8 cellular contexts compared by ENCODE assay signal in the genomic region with DNA sequence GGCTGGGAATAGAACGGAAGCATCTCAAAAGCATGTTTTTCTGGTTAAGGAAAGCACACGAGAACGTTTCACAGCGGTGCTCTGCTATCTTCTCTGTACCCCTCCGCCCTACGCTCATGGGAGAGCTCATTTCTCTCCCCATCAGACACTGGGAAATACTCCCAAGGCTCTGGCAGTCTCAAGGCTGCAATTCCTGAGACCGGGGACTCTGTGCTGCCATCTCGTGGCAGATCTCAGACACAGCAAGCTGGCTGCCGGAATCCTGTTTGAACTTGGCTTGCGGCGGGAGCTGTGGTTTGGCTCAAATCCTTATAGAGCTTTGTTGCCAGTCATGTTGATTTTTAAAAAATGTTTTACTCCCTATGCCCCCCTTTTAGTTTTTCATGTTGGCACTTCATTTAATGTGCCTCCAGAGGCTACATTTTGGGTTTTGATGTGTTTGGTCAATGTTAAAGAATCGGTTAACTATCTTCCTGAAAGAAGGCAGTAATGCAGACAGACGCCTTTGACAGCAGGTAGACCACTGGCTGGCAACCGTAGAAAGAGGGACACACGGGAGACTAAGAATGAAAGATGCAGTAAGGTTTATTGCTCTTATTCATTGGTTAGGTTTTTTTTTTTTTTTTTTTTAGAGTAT. TPM values are rescaled to one million over a fixed set of nuclear protein-coding genes. Genes with fewer than 3 reads are reported as not detected.
A peak's percentile ranks its signal among the peaks of the same experiment; 100 is the strongest.
DNase-seq lines count a peak whose midpoint lies in the region; ATAC-seq and TF ChIP-seq lines count a peak whose summit lies in the region.

No MANE protein-coding gene starts in this region.

- no peak for TF ChIP-seq POLR2A in gastroesophageal sphincter (IDR thresholded peaks at IDR 0.05)
- no peak for TF ChIP-seq POLR2A in testis (IDR thresholded peaks at IDR 0.05)

- intact Hi-C loops in testis (cut with DNase I; ENCODE audit: low total_unique reads) = loop anchor here (10.0 kb wide), 1 partner anchor 178 kb away; no protein-coding TSS in a partner anchor

- peaks cover 0 to 17% (median 0%) of the 10 kb centered on the region in 3 donors for H3K4me1 ChIP-seq in gastroesophageal sphincter
- peaks cover 27% of the 10 kb centered on the region for H3K4me1 ChIP-seq in osteoblast (ENCODE audit: insufficient read depth, low read length)
- H3K4me1 ChIP-seq in testis = no peaks in the 10 kb centered on the region

- TF ChIP-seq CTCF in LNCAP (IDR thresholded peaks at IDR 0.05) (peak; percentile 97), RWPE1 (conservative IDR thresholded peaks at IDR 0.05; ENCODE audit: low read depth) (peak; percentile 98), gastroesophageal sphincter (IDR thresholded peaks at IDR 0.05) (peak; percentile 90 to 96 (median 92)), osteoblast (IDR thresholded peaks at IDR 0.05; ENCODE audit: extremely low read depth, low read depth, low read length) (peak; percentile 100), testis (IDR thresholded peaks at IDR 0.05) (peak; percentile 85 to 95 (median 94))

- TF ChIP-seq EP300 in gastroesophageal sphincter (IDR thresholded peaks at IDR 0.05) = no peak

- ATAC-seq in GM21529 (IDR thresholded peaks at IDR 0.05; ENCODE audit: unreplicated experiment) (peak; percentile 88), gastroesophageal sphincter (peak; percentile 84)

- WGBS in gastroesophageal sphincter (ENCODE audit: low coverage in 1 of 2), 2 donors = 1 to 14% methylated on average over 12 to 14 of the region's 15 CpGs
- WGBS in testis, 2 donors = 9 to 12% methylated on average over 15 of the region's 15 CpGs

- peak overlapping the region; percentile 82 for H3K4me2 ChIP-seq in osteoblast (ENCODE audit: insufficient read depth, low read length)

- H3K36me3 ChIP-seq in gastroesophageal sphincter (no peaks in the 10 kb centered on the region), osteoblast (ENCODE audit: insufficient read depth, low read length) (peaks cover 15% of the 10 kb centered on the region), testis (ENCODE audit: low read depth, missing control alignments) (no peaks in the 10 kb centered on the region)

- H4K20me1 ChIP-seq in osteoblast (ENCODE audit: insufficient read depth, low read length) = no peaks in the 10 kb centered on the region

- no peaks in the 10 kb centered on the region for H3K9me3 ChIP-seq in gastroesophageal sphincter
- no peaks in the 10 kb centered on the region for H3K9me3 ChIP-seq in osteoblast (ENCODE audit: low read depth, low read length)
- H3K9me3 ChIP-seq in testis = no peaks in the 10 kb centered on the region

- peak overlapping the region; percentile 67 for H2AFZ ChIP-seq in osteoblast (ENCODE audit: low read length)

- CTCF ChIA-PET in RWPE1 (lab: Yijun Ruan, JAX) = interaction anchor here (0.6 to 1.8 kb wide), 24 partner anchors 9 to 1710 kb away, joined by 3 to 11 read pairs (median 4); no protein-coding TSS in a partner anchor

- DNase-seq in DMS114 treated with DMSO at 0.1 percent for 48 hours (lab: John Stamatoyannopoulos, UW; ENCODE audit: unreplicated experiment) (peak; percentile 69), RWPE1 (ENCODE audit: low spot score) (peak; percentile 73), osteoblast (ENCODE audit: insufficient read length, low spot score, missing footprints) (peak; percentile 84), testis (peak; percentile 90)
- DNase-seq in activated effector memory CD4-positive, alpha-beta T cell treated with Interleukin-2 at 50 U/mL for 16 hours = peak; percentile 25

- H3K27ac ChIP-seq in RWPE1 (no peak overlapping the region), gastroesophageal sphincter (peak overlapping the region in 2 of 4 donors; percentile 7 to 16), osteoblast (ENCODE audit: low read depth, low read length) (peak overlapping the region; percentile 94), testis (no peak overlapping the region)

- peaks cover 14% of the 10 kb centered on the region for H3K79me2 ChIP-seq in osteoblast (ENCODE audit: insufficient read depth, low read length)

- peak overlapping the region; percentile 35 to 46 for H3K4me3 ChIP-seq in gastroesophageal sphincter
- H3K4me3 ChIP-seq in osteoblast (ENCODE audit: insufficient read depth, low read length) = peak overlapping the region; percentile 38
- no peak overlapping the region for H3K4me3 ChIP-seq in testis

- POLR2A ChIA-PET in RWPE1 (lab: Yijun Ruan, JAX; ENCODE audit: low non-redundant PET) = no interaction called here

- H3K27me3 ChIP-seq in gastroesophageal sphincter = no peaks in the 10 kb centered on the region
- H3K27me3 ChIP-seq in osteoblast (ENCODE audit: insufficient read depth, low read length) = no peaks in the 10 kb centered on the region
- no peaks in the 10 kb centered on the region for H3K27me3 ChIP-seq in testis

RNA-seq across cellular contexts. Expression of gene BMPER, which starts 27.6 kb away (rescaled TPM):
- total RNA-seq in gastroesophageal sphincter (10 to 100 TPM in 2 of 4 donors, 1 to 10 TPM in 2; 1.0 to 22.5 (median 12.0) TPM), osteoblast (9.7 and 11.2 TPM in 2 replicates), testis (1 to 10 TPM; 2.4 to 2.8 TPM)
- 1.7 TPM for polyA plus RNA-seq in testis (ENCODE audit: insufficient read depth, low read depth, low replicate concordance)

Comparison
In these comparisons a context has a peak if more than half of its experiments do, and no peak if none do; other contexts are left out.
1. DNase-seq: peak in every context shown above with its lines; median percentile 90 in testis; 84 in osteoblast; 73 in RWPE1; 69 in DMS114 treated with DMSO at 0.1 percent for 48 hours; 25 in activated effector memory CD4-positive, alpha-beta T cell treated with Interleukin-2 at 50 U/mL for 16 hours.
2. H3K4me3 ChIP-seq: peak in gastroesophageal sphincter (2 of 2) and osteoblast (single experiment); none in testis (0 of 2).
3. Peak in every context shown above with its lines, with median percentiles within 50 percentile points of each other: CTCF ChIP-seq.